8 cellular contexts compared by ENCODE assay signal in genomic region chr1:24555591-24556413, GRCh38. TPM values are rescaled to one million over a fixed set of nuclear protein-coding genes. Genes with fewer than 3 reads are reported as not detected.
DNase-seq lines count a peak whose midpoint lies in the region; ATAC-seq, FAIRE-seq and TF ChIP-seq lines count a peak whose summit lies in the region.

A gene with protein sequence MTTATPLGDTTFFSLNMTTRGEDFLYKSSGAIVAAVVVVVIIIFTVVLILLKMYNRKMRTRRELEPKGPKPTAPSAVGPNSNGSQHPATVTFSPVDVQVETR (plus strand): TSS chr1:24556087. CDS start chr1:24595431, 39,344 bp downstream.

- H3K14ac ChIP-seq in mesenchymal stem cell (ENCODE audit: low read length in 2 of 2) = peak within 1 kb of the TSS in 1 of 2 experiments; percentile 90

- intact Hi-C loops in mammary epithelial cell (cut with micrococcal nuclease) = no loop called here
- intact Hi-C loops in transverse colon (cut with DNase I; ENCODE audit: low total_unique reads) = no loop called here

- H3K27me3 Mint-ChIP-seq in T-cell = peaks cover 0 to 25% of the 10 kb centered on the region in 2 donors

- H3K9ac ChIP-seq in mammary epithelial cell (ENCODE audit: insufficient read depth, low read length) (no peak within 1 kb of the TSS), mesenchymal stem cell (ENCODE audit: low read length) (no peak within 1 kb of the TSS)

- H3K18ac ChIP-seq in mesenchymal stem cell (ENCODE audit: low read depth in 1 of 2, low read length in 2 of 2) = no peak within 1 kb of the TSS

- in situ Hi-C loops in mammary epithelial cell (cut with MboI; ENCODE audit: low sequenced_read_pairs in 2 of 2) (no loop called here), transverse colon (cut with MboI; ENCODE audit: low pct_ligation_motif_present in 1 of 4, low pct_unique_long_range_greater_than_20kb in 1 of 4, low sequenced_read_pairs in 3 of 4) (no loop called here)

- H3K27ac ChIP-seq in mammary epithelial cell (ENCODE audit: insufficient read depth, low read depth, low read length) (no peak within 1 kb of the TSS), mesenchymal stem cell (ENCODE audit: low read length, poor library complexity, severe bottlenecking) (no peak within 1 kb of the TSS), transverse colon (peak within 1 kb of the TSS in 3 of 4 donors; percentile 32 to 38 (median 36))

- H3K79me2 ChIP-seq in mammary epithelial cell (ENCODE audit: insufficient read depth, low read length) = no peaks in the 10 kb centered on the region

- H3K4me1 ChIP-seq in mammary epithelial cell (ENCODE audit: insufficient read depth, low read length) (peaks cover 9% of the 10 kb centered on the region), mesenchymal stem cell (ENCODE audit: control insufficient read depth, insufficient read depth, low read depth, low read length) (peaks cover 36% of the 10 kb centered on the region), transverse colon (peaks cover 0 to 25% (median 6%) of the 10 kb centered on the region in 4 donors)

- H2AK5ac ChIP-seq in mesenchymal stem cell (ENCODE audit: low read length, severe bottlenecking) = no peak within 1 kb of the TSS

- H3K4me2 ChIP-seq in mammary epithelial cell (ENCODE audit: insufficient read depth, low read depth, low read length) (peak within 1 kb of the TSS; percentile 83), mesenchymal stem cell (ENCODE audit: low read length, poor library complexity, severe bottlenecking) (peak within 1 kb of the TSS; percentile 75)

- no peak for TF ChIP-seq POLR2A in transverse colon (IDR thresholded peaks at IDR 0.05)
- TF ChIP-seq POLR2A in GM12891 (IDR thresholded peaks at IDR 0.05; ENCODE audit: low read depth, low read length) = no peak

- CTCF ChIA-PET in T-cell (lab: Charles Lee) (interaction anchor here in 1 of 2 donors (1.0 to 1.2 kb wide), 2 partner anchors 10 to 70 kb away, joined by 3 read pairs; no protein-coding TSS in a partner anchor), mammary epithelial cell (lab: Charles Lee; ENCODE audit: low non-redundant PET) (no interaction called here)

- no TSS peak for BruUV-seq in mammary epithelial cell (replicated peaks; lab: Mats Ljungman, UMichigan)

- H3K23ac ChIP-seq in mesenchymal stem cell (ENCODE audit: low read length in 2 of 2) = no peak within 1 kb of the TSS

- H3K79me1 ChIP-seq in mesenchymal stem cell (replicated peaks; ENCODE audit: low read length, poor library complexity, severe bottlenecking) = no peaks in the 10 kb centered on the region

- H3K9me3 ChIP-seq in mammary epithelial cell (replicated peaks; ENCODE audit: insufficient read depth, low read length) = no peaks in the 10 kb centered on the region
- no peaks in the 10 kb centered on the region for H3K9me3 ChIP-seq in mesenchymal stem cell (ENCODE audit: control insufficient read depth, low read length)
- no peaks in the 10 kb centered on the region for H3K9me3 ChIP-seq in transverse colon

- no peaks in the 10 kb centered on the region for H3K36me3 ChIP-seq in mammary epithelial cell (ENCODE audit: insufficient read depth, low read length)
- H3K36me3 ChIP-seq in mesenchymal stem cell (ENCODE audit: control insufficient read depth in 1 of 2, insufficient read depth in 2 of 2, low read depth in 1 of 2, low read length in 2 of 2) = no peaks in the 10 kb centered on the region
- H3K36me3 ChIP-seq in transverse colon = no peaks in the 10 kb centered on the region

- 5% methylated on average over 20 of the region's 61 CpGs for WGBS in mammary epithelial cell (ENCODE audit: low coverage, missing lambda C conversion rate)
- WGBS in mesenchymal stem cell = 2% methylated on average over 52 of the region's 61 CpGs
- WGBS in transverse colon (ENCODE audit: low coverage in 1 of 2), 2 donors = 3% methylated on average over 38 of the region's 61 CpGs; no CpG with 5 or more reads in 1 of the 2 donors

- TF ChIP-seq EP300 in transverse colon (IDR thresholded peaks at IDR 0.05; ENCODE audit: low read depth) = no peak

- H2BK12ac ChIP-seq in mesenchymal stem cell (ENCODE audit: low read length in 2 of 2) = peak within 1 kb of the TSS in 1 of 2 experiments; percentile 34

- peaks cover 16 to 19% (median 18%) of the 10 kb centered on the region in 3 donors for H3K4me1 Mint-ChIP-seq in T-cell

- no peak within 1 kb of the TSS for H3K4ac ChIP-seq in mesenchymal stem cell (ENCODE audit: low read depth in 1 of 2, low read length in 2 of 2)

- H4K8ac ChIP-seq in mesenchymal stem cell (ENCODE audit: low read length) = no peak within 1 kb of the TSS

- H3K4me3 ChIP-seq in mammary epithelial cell (replicated peaks in 1 of 3; ENCODE audit: insufficient read depth in 1 of 3, low read depth in 2 of 3, low read length in 3 of 3) (peak within 1 kb of the TSS in 2 of 3 experiments; percentile 28 to 40), mesenchymal stem cell (ENCODE audit: insufficient read depth in 1 of 2, low read depth in 1 of 2, low read length in 2 of 2) (peak within 1 kb of the TSS in 1 of 2 experiments; percentile 43), transverse colon (peak within 1 kb of the TSS; percentile 32 to 55 (median 38))

- H2BK15ac ChIP-seq in mesenchymal stem cell (ENCODE audit: low read depth, poor library complexity, severe bottlenecking) = peak within 1 kb of the TSS; percentile 52

- DNase-seq in DMS53 treated with DMSO at 0.1 percent for 48 hours (lab: John Stamatoyannopoulos, UW; ENCODE audit: unreplicated experiment) (peak; percentile 35), T-cell (peak in 33 of 34 experiments; percentile 6 to 68 (median 41)), mammary epithelial cell (no peak), mesenchymal stem cell (no peak), transverse colon (peak; percentile 78), GM12891 (ENCODE audit: insufficient read length, low spot score) (no peak)

- H3K36me3 Mint-ChIP-seq in T-cell = no peaks in the 10 kb centered on the region

- no peaks in the 10 kb centered on the region for H3K27me3 ChIP-seq in mammary epithelial cell (ENCODE audit: insufficient read depth, low read length)
- peaks cover 18 to 73% of the 10 kb centered on the region in 2 experiments for H3K27me3 ChIP-seq in mesenchymal stem cell (ENCODE audit: control insufficient read depth in 1 of 2, insufficient read depth in 1 of 2, low read length in 2 of 2)
- peaks cover 33% of the 10 kb centered on the region for H3K27me3 ChIP-seq in transverse colon

- H3K9me3 Mint-ChIP-seq in T-cell = no peaks in the 10 kb centered on the region

- TF ChIP-seq CTCF in mammary epithelial cell (conservative IDR thresholded peaks at IDR 0.05 in 1 of 2, IDR thresholded peaks at IDR 0.05 in 1 of 2; ENCODE audit: extremely low read depth in 1 of 2, insufficient read depth in 1 of 2, low read depth in 1 of 2, low read length in 2 of 2) (peak in 1 of 2 donors; percentile 10), transverse colon (IDR thresholded peaks at IDR 0.05) (no peak)

- FAIRE-seq in GM12891 (lab: Jason Lieb, UNC) = no peak

- H4K91ac ChIP-seq in mesenchymal stem cell (ENCODE audit: low read length) = peak within 1 kb of the TSS; percentile 20

- H3K4me3 Mint-ChIP-seq in T-cell = peak within 1 kb of the TSS; percentile 70 to 80 (median 78)

- no peak within 1 kb of the TSS for H2BK120ac ChIP-seq in mesenchymal stem cell (ENCODE audit: low read depth, low read length)

- peak; percentile 75 to 95 (median 89) for ATAC-seq in T-cell (replicated peaks in 1 of 4)
- ATAC-seq in HG03432 (IDR thresholded peaks at IDR 0.05; ENCODE audit: unreplicated experiment) = no peak
- no peak for ATAC-seq in GM18861 (IDR thresholded peaks at IDR 0.05; ENCODE audit: unreplicated experiment)

- H3K27ac Mint-ChIP-seq in T-cell = no peak within 1 kb of the TSS

- POLR2A ChIA-PET in T-cell (lab: Charles Lee) = no interaction called here

- dilution Hi-C loops in mammary epithelial cell (cut with HindIII; ENCODE audit: low sequenced_read_pairs) = loop anchor here (5.0 kb wide), 1 partner anchor 54 kb away; the partner anchor contains the start of gene RCAN3

- H2AFZ ChIP-seq in mammary epithelial cell (ENCODE audit: low read depth, low read length) (peak within 1 kb of the TSS; percentile 74), mesenchymal stem cell (ENCODE audit: low read depth, low read length) (no peak within 1 kb of the TSS)

- no peaks in the 10 kb centered on the region for H4K20me1 ChIP-seq in mammary epithelial cell (ENCODE audit: insufficient read depth, low read length)

- H2BK5ac ChIP-seq in mesenchymal stem cell (ENCODE audit: low read depth, low read length, poor library complexity, severe bottlenecking) = no peak within 1 kb of the TSS

TF ChIP-seq in GM12891, 5 proteins besides CTCF, POLR2A, EP300 and RAD21:
- TF ChIP-seq POLR2AphosphoS5 (IDR thresholded peaks at IDR 0.05; ENCODE audit: low read depth, low read length) (no peak), TAF1 (IDR thresholded peaks at IDR 0.05; ENCODE audit: low read depth, low read length) (no peak), SPI1 (IDR thresholded peaks at IDR 0.05; ENCODE audit: low read depth, low read length) (no peak)

RNA-seq across cellular contexts. Expression of the gene that starts here (rescaled TPM):
- total RNA-seq in T-cell (under 1 TPM in 4 of 5 donors, not detected in 1; 0.13 to 0.23 (median 0.19) TPM), mammary epithelial cell (1 to 10 TPM in 1 of 2 donors, not detected in 1; 1.0 TPM), transverse colon (1 to 10 TPM in 2 of 4 donors, under 1 TPM in 1, not detected in 1; 0.37 to 2.2 (median 1.4) TPM)
- 0.02 TPM for polyA plus RNA-seq in mammary epithelial cell
- 0.26 TPM for polyA minus RNA-seq in mammary epithelial cell
- polyA plus RNA-seq in mesenchymal stem cell (2013, experiment 1 of 2) = 0.03 TPM
- 0.01 TPM for polyA plus RNA-seq in mesenchymal stem cell (2013, experiment 2 of 2)
- not detected for polyA plus RNA-seq in GM12891 (2012; ENCODE audit: low read depth, missing spikeins)

Comparison
In these comparisons a context has a peak if more than half of its experiments do, and no peak if none do; other contexts are left out.
1. Peak in DNase-seq and ATAC-seq in T-cell; RNA of the gene not detected or under 1 TPM.
2. DNase-seq: peak in DMS53 treated with DMSO at 0.1 percent for 48 hours (single experiment) and transverse colon (single experiment); none in mammary epithelial cell (single experiment), mesenchymal stem cell (single experiment) and GM12891 (single experiment).
3. H3K27ac ChIP-seq: peak in transverse colon (3 of 4); none in mammary epithelial cell (single experiment) and mesenchymal stem cell (single experiment).